Comparison of ENCODE assay signal across 2 cellular contexts in the genomic region with DNA sequence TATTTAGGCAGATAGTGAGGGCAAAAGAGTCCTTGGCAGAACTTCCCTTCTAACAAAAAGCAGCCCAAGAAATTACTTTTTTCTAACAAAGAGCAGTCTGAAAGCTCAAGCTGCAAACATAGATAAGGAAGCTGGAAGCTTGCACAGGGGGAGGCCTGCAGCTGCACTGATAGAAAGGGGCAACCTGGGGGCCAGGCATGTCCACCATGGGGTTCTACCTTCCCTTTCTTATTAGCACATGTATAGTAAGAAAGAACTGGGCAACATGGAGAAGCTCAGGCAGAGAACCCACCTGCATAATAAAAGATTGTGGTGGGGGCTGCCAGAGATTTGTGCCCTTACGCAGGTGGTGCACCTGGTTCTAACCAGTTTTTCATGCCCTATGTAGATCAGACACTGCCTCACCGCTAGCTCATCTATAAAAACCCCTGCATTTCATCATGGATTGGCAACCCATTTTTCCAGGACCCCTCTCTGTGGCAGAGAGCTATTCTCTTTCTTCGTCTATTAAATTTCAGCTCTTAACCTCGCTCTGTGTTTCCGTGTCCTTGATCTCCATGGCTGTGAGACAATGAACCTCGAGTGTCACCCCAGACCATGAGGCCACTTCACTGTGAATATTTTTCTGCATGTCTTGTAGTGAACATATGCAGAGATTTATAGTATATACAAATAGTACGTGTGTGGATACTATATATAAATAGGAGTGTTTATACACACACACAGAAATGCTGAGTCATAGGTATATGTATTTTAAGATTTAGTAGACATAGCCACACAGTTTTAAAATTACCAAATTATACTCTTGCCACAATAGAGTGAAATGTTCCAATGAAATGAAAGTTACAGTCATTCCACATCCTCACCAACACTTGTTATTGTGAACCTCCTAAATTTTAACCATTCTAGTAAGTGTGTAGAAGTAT.
A peak's percentile ranks its signal among the peaks of the same experiment; 100 is the strongest.
TF ChIP-seq lines count a peak whose summit lies in the region.

No MANE protein-coding gene starts in this region.

TF ChIP-seq in HCT116, 20 proteins besides CTCF, POLR2A, EP300 and RAD21:
- no peak for TF ChIP-seq EZH2phosphoT487 (IDR thresholded peaks at IDR 0.05; ENCODE audit: borderline replicate concordance)
- no peak for TF ChIP-seq ATF3 (IDR thresholded peaks at IDR 0.05)
- TF ChIP-seq ZNF274 (IDR thresholded peaks at IDR 0.05; ENCODE audit: low read depth, low read length), result no peak
- no peak for TF ChIP-seq CEBPB (IDR thresholded peaks at IDR 0.05; ENCODE audit: low read depth)
- no peak for TF ChIP-seq SRF (IDR thresholded peaks at IDR 0.05; ENCODE audit: low read depth)
- TF ChIP-seq, protein P1, sequence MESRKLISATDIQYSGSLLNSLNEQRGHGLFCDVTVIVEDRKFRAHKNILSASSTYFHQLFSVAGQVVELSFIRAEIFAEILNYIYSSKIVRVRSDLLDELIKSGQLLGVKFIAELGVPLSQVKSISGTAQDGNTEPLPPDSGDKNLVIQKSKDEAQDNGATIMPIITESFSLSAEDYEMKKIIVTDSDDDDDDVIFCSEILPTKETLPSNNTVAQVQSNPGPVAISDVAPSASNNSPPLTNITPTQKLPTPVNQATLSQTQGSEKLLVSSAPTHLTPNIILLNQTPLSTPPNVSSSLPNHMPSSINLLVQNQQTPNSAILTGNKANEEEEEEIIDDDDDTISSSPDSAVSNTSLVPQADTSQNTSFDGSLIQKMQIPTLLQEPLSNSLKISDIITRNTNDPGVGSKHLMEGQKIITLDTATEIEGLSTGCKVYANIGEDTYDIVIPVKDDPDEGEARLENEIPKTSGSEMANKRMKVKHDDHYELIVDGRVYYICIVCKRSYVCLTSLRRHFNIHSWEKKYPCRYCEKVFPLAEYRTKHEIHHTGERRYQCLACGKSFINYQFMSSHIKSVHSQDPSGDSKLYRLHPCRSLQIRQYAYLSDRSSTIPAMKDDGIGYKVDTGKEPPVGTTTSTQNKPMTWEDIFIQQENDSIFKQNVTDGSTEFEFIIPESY (IDR thresholded peaks at IDR 0.05; ENCODE audit: extremely low read depth, insufficient replicate concordance, low read length), result no peak
- TF ChIP-seq EGR1 (IDR thresholded peaks at IDR 0.05; ENCODE audit: low read depth), result no peak
- TF ChIP-seq YY1 (IDR thresholded peaks at IDR 0.05; ENCODE audit: extremely low read depth, insufficient replicate concordance, low read depth, low read length), result no peak
- no peak for TF ChIP-seq ZFX (IDR thresholded peaks at IDR 0.05)
- TF ChIP-seq SP1 (IDR thresholded peaks at IDR 0.05; ENCODE audit: low read depth), result no peak
- TF ChIP-seq ELF1 (IDR thresholded peaks at IDR 0.05; ENCODE audit: borderline replicate concordance, low read depth), result no peak
- TF ChIP-seq, protein P2, sequence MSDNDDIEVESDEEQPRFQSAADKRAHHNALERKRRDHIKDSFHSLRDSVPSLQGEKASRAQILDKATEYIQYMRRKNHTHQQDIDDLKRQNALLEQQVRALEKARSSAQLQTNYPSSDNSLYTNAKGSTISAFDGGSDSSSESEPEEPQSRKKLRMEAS (IDR thresholded peaks at IDR 0.05), result no peak
- no peak for TF ChIP-seq POLR2AphosphoS5 (IDR thresholded peaks at IDR 0.05; ENCODE audit: low read depth, low read length)
- TF ChIP-seq SIN3A (IDR thresholded peaks at IDR 0.05; ENCODE audit: low read depth), result no peak
- TF ChIP-seq, protein P3, sequence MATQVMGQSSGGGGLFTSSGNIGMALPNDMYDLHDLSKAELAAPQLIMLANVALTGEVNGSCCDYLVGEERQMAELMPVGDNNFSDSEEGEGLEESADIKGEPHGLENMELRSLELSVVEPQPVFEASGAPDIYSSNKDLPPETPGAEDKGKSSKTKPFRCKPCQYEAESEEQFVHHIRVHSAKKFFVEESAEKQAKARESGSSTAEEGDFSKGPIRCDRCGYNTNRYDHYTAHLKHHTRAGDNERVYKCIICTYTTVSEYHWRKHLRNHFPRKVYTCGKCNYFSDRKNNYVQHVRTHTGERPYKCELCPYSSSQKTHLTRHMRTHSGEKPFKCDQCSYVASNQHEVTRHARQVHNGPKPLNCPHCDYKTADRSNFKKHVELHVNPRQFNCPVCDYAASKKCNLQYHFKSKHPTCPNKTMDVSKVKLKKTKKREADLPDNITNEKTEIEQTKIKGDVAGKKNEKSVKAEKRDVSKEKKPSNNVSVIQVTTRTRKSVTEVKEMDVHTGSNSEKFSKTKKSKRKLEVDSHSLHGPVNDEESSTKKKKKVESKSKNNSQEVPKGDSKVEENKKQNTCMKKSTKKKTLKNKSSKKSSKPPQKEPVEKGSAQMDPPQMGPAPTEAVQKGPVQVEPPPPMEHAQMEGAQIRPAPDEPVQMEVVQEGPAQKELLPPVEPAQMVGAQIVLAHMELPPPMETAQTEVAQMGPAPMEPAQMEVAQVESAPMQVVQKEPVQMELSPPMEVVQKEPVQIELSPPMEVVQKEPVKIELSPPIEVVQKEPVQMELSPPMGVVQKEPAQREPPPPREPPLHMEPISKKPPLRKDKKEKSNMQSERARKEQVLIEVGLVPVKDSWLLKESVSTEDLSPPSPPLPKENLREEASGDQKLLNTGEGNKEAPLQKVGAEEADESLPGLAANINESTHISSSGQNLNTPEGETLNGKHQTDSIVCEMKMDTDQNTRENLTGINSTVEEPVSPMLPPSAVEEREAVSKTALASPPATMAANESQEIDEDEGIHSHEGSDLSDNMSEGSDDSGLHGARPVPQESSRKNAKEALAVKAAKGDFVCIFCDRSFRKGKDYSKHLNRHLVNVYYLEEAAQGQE (IDR thresholded peaks at IDR 0.05; ENCODE audit: low read depth), result no peak

TF ChIP-seq in H1, 55 proteins besides CTCF, POLR2A, EP300 and RAD21:
- TF ChIP-seq MAFK (IDR thresholded peaks at IDR 0.05; ENCODE audit: low read depth, low read length), result peak; percentile 31; the same call in 1 of the 2 replicates
- TF ChIP-seq KDM5A (IDR thresholded peaks at IDR 0.05; ENCODE audit: low read length), result no peak
- no peak for TF ChIP-seq FOSL1 (IDR thresholded peaks at IDR 0.05; ENCODE audit: insufficient read depth, low read depth, low read length)
- no peak for TF ChIP-seq JUND (IDR thresholded peaks at IDR 0.05; ENCODE audit: low read length)
- peak; percentile 71 for TF ChIP-seq BACH1 (IDR thresholded peaks at IDR 0.05; ENCODE audit: low read length)
- no peak for TF ChIP-seq E2F6 (IDR thresholded peaks at IDR 0.05)
- no peak for TF ChIP-seq SP4 (IDR thresholded peaks at IDR 0.05; ENCODE audit: low read length)
- no peak for TF ChIP-seq SRF (IDR thresholded peaks at IDR 0.05; ENCODE audit: low read depth, low read length)
